Comparison of ENCODE assay signal across 15 cellular contexts in genomic region chr2:53826587-53827397, GRCh38. TPM values are rescaled to one million over a fixed set of nuclear protein-coding genes. Genes with fewer than 3 reads are reported as not detected.
DNase-seq lines count a peak whose midpoint lies in the region; ATAC-seq, FAIRE-seq and TF ChIP-seq lines count a peak whose summit lies in the region.
"Had no signal": no experiment of that assay in that cellular context is flagged by ENCODE, and none has a peak within 500 bp of the region (broad histone marks: within the 10 kb centered on the region; RNA-seq: fewer than 3 reads in every experiment).

No MANE protein-coding gene starts in this region.

- peak overlapping the region; percentile 56 for H3K27ac ChIP-seq in epithelial cell of prostate
- H3K27ac ChIP-seq in testis: peak overlapping the region in 1 of 2 donors; percentile 41

- H3K36me3 ChIP-seq in testis (ENCODE audit: low read depth, missing control alignments): no peaks in the 10 kb centered on the region

- H3K4me3 ChIP-seq in testis: no peak overlapping the region

- in situ Hi-C loops in SK-MEL-5 (cut with HindIII; ENCODE audit: low pct_unique_long_range_greater_than_20kb, low sequenced_read_pairs): no loop called here

- intact Hi-C loops in testis (cut with DNase I; ENCODE audit: low total_unique reads): no loop called here

- peak; percentile 98 for DNase-seq in SK-MEL-5 (ENCODE audit: low read depth, low spot score)
- DNase-seq in epithelial cell of prostate (ENCODE audit: low read depth, low spot score): peak; percentile 16
- peak; percentile 66 for DNase-seq in left lobe of liver (ENCODE audit: low spot score)
- DNase-seq in testis: peak; percentile 45
- DNase-seq in NCI-H69 (lab: John Stamatoyannopoulos, UW): no peak
- DNase-seq in SKM-1 (lab: John Stamatoyannopoulos, UW; ENCODE audit: unreplicated experiment): no peak
- no peak for DNase-seq in D721Med (ENCODE audit: insufficient read length, low spot score)
- DNase-seq: activated CD4-positive, CD25-positive, alpha-beta regulatory T cell; activated T-cell treated with anti-CD3 and anti-CD28 coated beads, Interleukin-2, amount 50 U/mL, for 1 hour; erythroblast; NCI-H1417 treated with DMSO at 0.1 percent for 48 hours; NCI-H774; SK-N-SH had no signal

- no peak for FAIRE-seq in D721Med (lab: Jason Lieb, UNC)
- FAIRE-seq: astrocyte had no signal

- no peaks in the 10 kb centered on the region for H3K27me3 ChIP-seq in testis

- H3K4me1 ChIP-seq in testis: peaks cover 14% of the 10 kb centered on the region
- H3K4me1 ChIP-seq: Caco-2 had no signal

- ATAC-seq in left lobe of liver: peak; percentile 76

- no peaks in the 10 kb centered on the region for H3K9me3 ChIP-seq in testis
- H3K9me3 ChIP-seq: Caco-2, SK-N-SH had no signal

- no peak for TF ChIP-seq CTCF in testis (IDR thresholded peaks at IDR 0.05)
- no peak for TF ChIP-seq CTCF in D721Med (IDR thresholded peaks at IDR 0.05; ENCODE audit: insufficient read depth, missing control alignments)

- WGBS in testis, 2 donors: 27 to 46% methylated on average over 3 of the region's 3 CpGs

- TF ChIP-seq POLR2A in testis (IDR thresholded peaks at IDR 0.05): no peak

RNA-seq across cellular contexts. Expression of gene GPR75, which starts 33.0 kb away (rescaled TPM):
- 0.53 and 0.83 TPM in 2 replicates for total RNA-seq in SK-MEL-5 (2014; rRNA removed; shearing (Covaris generic))
- 0.82 and 2.3 TPM in 2 replicates for polyA plus RNA-seq in SK-MEL-5 (2015; cell fraction: cytosol; rRNA removed)
- polyA plus RNA-seq in SK-MEL-5 (2015; cell fraction: nucleus; rRNA removed): 7.5 and 8.2 TPM in 2 replicates
- total RNA-seq in left lobe of liver (1.6 TPM), testis (1 to 10 TPM; 6.5 to 6.8 TPM)
- 2.3 TPM for polyA plus RNA-seq in testis (ENCODE audit: insufficient read depth, low read depth, low replicate concordance)

RNA-seq across cellular contexts. Expression of gene ERLEC1, which starts 39.9 kb away (rescaled TPM):
- total RNA-seq in SK-MEL-5 (2014; rRNA removed; shearing (Covaris generic)): 162 and 196 TPM in 2 replicates
- polyA plus RNA-seq in SK-MEL-5 (2015; cell fraction: cytosol; rRNA removed): 216 and 223 TPM in 2 replicates
- polyA plus RNA-seq in SK-MEL-5 (2015; cell fraction: nucleus; rRNA removed): 42.6 and 42.9 TPM in 2 replicates
- 19.0 TPM for total RNA-seq in left lobe of liver
- 100 to 1,000 TPM in 1 of 2 donors, 10 to 100 TPM in 1; 91.5 to 123 TPM for total RNA-seq in testis
- 86.3 TPM for polyA plus RNA-seq in testis (ENCODE audit: insufficient read depth, low read depth, low replicate concordance)

RNA-seq across cellular contexts. Expression of gene ASB3, which starts 40.0 kb away (rescaled TPM):
- 27.9 and 31.6 TPM in 2 replicates for total RNA-seq in SK-MEL-5 (2014; rRNA removed; shearing (Covaris generic))
- 15.1 and 17.0 TPM in 2 replicates for polyA plus RNA-seq in SK-MEL-5 (2015; cell fraction: cytosol; rRNA removed)
- 38.4 and 42.2 TPM in 2 replicates for polyA plus RNA-seq in SK-MEL-5 (2015; cell fraction: nucleus; rRNA removed)
- total RNA-seq in left lobe of liver (5.2 TPM), testis (10 to 100 TPM; 29.0 to 31.8 TPM)
- polyA plus RNA-seq in testis (ENCODE audit: insufficient read depth, low read depth, low replicate concordance): 26.9 TPM

RNA-seq across cellular contexts. Expression of gene CHAC2, which starts 59.2 kb away (rescaled TPM):
- total RNA-seq in SK-MEL-5 (2014; rRNA removed; shearing (Covaris generic)): 7.4 and 8.1 TPM in 2 replicates
- 9.9 and 10.3 TPM in 2 replicates for polyA plus RNA-seq in SK-MEL-5 (2015; cell fraction: cytosol; rRNA removed)
- polyA plus RNA-seq in SK-MEL-5 (2015; cell fraction: nucleus; rRNA removed): 3.7 and 4.6 TPM in 2 replicates
- total RNA-seq in left lobe of liver: 1.8 TPM
- total RNA-seq in testis: 1 to 10 TPM; 3.4 to 3.6 TPM
- polyA plus RNA-seq in testis (ENCODE audit: insufficient read depth, low read depth, low replicate concordance): 9.1 TPM

Comparison
In these comparisons a context has a peak if more than half of its experiments do, and no peak if none do; other contexts are left out.
1. DNase-seq: peak in SK-MEL-5 (single experiment), epithelial cell of prostate (single experiment), left lobe of liver (single experiment) and testis (single experiment); none in NCI-H69 (single experiment), SKM-1 (single experiment) and D721Med (single experiment).